Comparison of ENCODE assay signal across 18 cellular contexts in the genomic region with DNA sequence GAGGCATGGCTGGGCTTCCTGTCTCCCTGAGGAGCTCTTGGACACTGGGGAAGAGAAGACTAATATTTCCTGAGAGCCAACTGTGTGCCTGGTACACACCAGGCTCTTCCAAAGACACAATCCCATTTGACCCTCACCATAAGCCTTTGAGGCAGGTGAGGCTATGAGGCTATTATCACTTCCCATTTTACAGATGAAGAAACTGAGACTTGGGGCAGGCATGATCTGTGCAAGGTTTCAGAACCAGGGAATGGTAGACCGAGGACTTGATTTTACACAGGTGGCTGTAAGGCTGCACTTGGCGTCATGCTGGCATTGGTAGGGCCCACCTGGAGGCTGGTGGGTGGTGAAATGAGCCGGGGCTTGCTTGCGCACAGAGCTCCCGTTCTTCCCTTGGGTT.
DNase-seq lines count a peak whose midpoint lies in the region; ATAC-seq and TF ChIP-seq lines count a peak whose summit lies in the region.
"Had no signal": no experiment of that assay in that cellular context is flagged by ENCODE, and none has a peak within 500 bp of the region (broad histone marks: within the 10 kb centered on the region; RNA-seq: fewer than 3 reads in every experiment).

No MANE protein-coding gene starts in this region.

- no peaks in the 10 kb centered on the region for H3K9me3 ChIP-seq in ascending aorta
- no peaks in the 10 kb centered on the region for H3K9me3 ChIP-seq in left lung
- H3K9me3 ChIP-seq in gastrocnemius medialis = no peaks in the 10 kb centered on the region
- no peaks in the 10 kb centered on the region for H3K9me3 ChIP-seq in MG63
- H3K9me3 ChIP-seq: Caco-2 had no signal

- peak overlapping the region; percentile 68 for H2AFZ ChIP-seq in ACC112 (ENCODE audit: low read length, unreplicated experiment)

- intact Hi-C loops in ascending aorta (cut with DNase I) (loop anchor here (1.0 to 5.0 kb wide), 4 partner anchors 29 to 92 kb away; no protein-coding TSS in a partner anchor), left lung (cut with DNase I) (no loop called here), gastrocnemius medialis (cut with DNase I; ENCODE audit: low total_unique reads) (no loop called here)

- TF ChIP-seq POLR2A in gastrocnemius medialis (IDR thresholded peaks at IDR 0.05) = no peak

- H3K27ac ChIP-seq in ACC112 (ENCODE audit: low read depth, low read length) (peak overlapping the region; percentile 71), ascending aorta (peak overlapping the region; percentile 82 to 85), left lung (peak overlapping the region; percentile 61 to 78), gastrocnemius medialis (peak overlapping the region; percentile 59 to 81 (median 72))

- ATAC-seq in left lung (no peak), gastrocnemius medialis (no peak), esophagus mucosa (no peak), GM19324 (IDR thresholded peaks at IDR 0.05; ENCODE audit: low FRiP score, unreplicated experiment) (no peak)

- H3K4me3 ChIP-seq in ACC112 (ENCODE audit: low read depth, low read length) (peak overlapping the region; percentile 14; the same call in 1 of the 2 replicates), ascending aorta (peak overlapping the region in 1 of 2 donors; percentile 23), left lung (no peak overlapping the region), gastrocnemius medialis (no peak overlapping the region), MG63 (no peak overlapping the region)

- H3K27me3 ChIP-seq in ACC112 (ENCODE audit: insufficient read depth, low read length) (no peaks in the 10 kb centered on the region), ascending aorta (no peaks in the 10 kb centered on the region), left lung (no peaks in the 10 kb centered on the region), gastrocnemius medialis (no peaks in the 10 kb centered on the region), MG63 (no peaks in the 10 kb centered on the region)

- DNase-seq in ascending aorta (ENCODE audit: low spot score in 2 of 2) (no peak), left lung (no peak), gastrocnemius medialis (no peak), MG63 (no peak), NCI-H446 treated with DMSO at 0.1 percent for 48 hours (lab: John Stamatoyannopoulos, UW) (no peak)
- DNase-seq: activated CD4-positive, alpha-beta T cell treated with anti-CD3 and anti-CD28 coated beads, Interleukin-2, amount 50 U/mL, for 4 hours; Caco-2; GDM1; HFFc6; Karpas-422; NCI-H1694 treated with DMSO at 0.1 percent for 48 hours; NCI-H446; nucleus accumbens; stimulated activated CD4-positive, alpha-beta T cell treated with anti-CD3 and anti-CD28 coated beads, Interleukin-12 subunit alpha, Interleukin-12 subunit beta, amount 100 ng/mL, for 4 hours; T-helper 9 cell had no signal

- H3K36me3 ChIP-seq in ACC112 (ENCODE audit: insufficient read depth, low read length) (no peaks in the 10 kb centered on the region), ascending aorta (no peaks in the 10 kb centered on the region), left lung (no peaks in the 10 kb centered on the region), gastrocnemius medialis (no peaks in the 10 kb centered on the region), MG63 (no peaks in the 10 kb centered on the region)

- no peaks in the 10 kb centered on the region for H3K79me2 ChIP-seq in ACC112 (ENCODE audit: control insufficient read depth, insufficient read depth, low read length, unreplicated experiment)

- H3K4me1 ChIP-seq in ACC112 (ENCODE audit: control insufficient read depth, insufficient read depth, low read length, unreplicated experiment) = peaks cover 39% of the 10 kb centered on the region
- H3K4me1 ChIP-seq in ascending aorta = peaks cover 11 to 31% of the 10 kb centered on the region in 2 donors
- peaks cover 0 to 5% of the 10 kb centered on the region in 2 donors for H3K4me1 ChIP-seq in left lung
- H3K4me1 ChIP-seq in gastrocnemius medialis = peaks cover 0 to 7% of the 10 kb centered on the region in 2 donors

- in situ Hi-C loops in gastrocnemius medialis (cut with MboI; ENCODE audit: low sequenced_read_pairs in 4 of 4) = loop anchor here in 1 of 4 donors (25.0 kb wide), 1 partner anchor 108 kb away; no protein-coding TSS in a partner anchor

- TF ChIP-seq CTCF in ascending aorta (IDR thresholded peaks at IDR 0.05) = no peak
- no peak for TF ChIP-seq CTCF in left lung (IDR thresholded peaks at IDR 0.05)
- no peak for TF ChIP-seq CTCF in gastrocnemius medialis (IDR thresholded peaks at IDR 0.05 in 4 of 5, conservative IDR thresholded peaks at IDR 0.05 in 1 of 5)
